28 cellular contexts compared by ENCODE assay signal in the genomic region with DNA sequence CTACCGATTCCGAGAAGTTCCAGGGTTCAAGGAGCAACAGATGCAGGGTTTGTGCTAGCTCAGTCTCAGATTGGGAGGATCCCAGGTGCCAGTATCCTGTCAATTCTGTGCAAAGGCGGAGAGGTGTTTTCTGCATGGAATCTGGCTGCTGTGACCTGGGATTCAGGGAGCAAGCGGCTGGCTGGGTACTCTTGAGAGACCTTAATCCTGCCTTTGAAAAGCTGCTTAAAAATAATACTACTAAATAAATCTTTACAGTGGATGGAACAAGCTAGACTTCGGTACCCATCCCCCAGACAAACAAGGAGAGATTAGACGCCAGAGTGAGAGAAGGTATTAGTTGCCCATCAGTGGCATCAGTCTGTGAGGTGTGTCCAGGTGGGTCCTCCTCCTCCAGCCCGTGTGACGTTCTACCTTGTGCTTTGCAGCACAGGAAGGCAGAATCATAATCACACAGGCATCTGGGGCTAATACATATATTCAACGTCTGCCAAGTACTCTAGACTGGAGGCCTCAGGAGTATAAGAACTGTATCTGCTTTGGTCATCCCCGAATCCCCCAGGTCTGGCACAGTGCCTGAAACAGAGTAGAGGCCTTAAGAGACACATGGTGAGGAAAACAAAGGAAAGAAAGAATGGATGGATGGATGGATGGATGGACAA.
"Had no signal": no experiment of that assay in that cellular context is flagged by ENCODE, and none has a peak within 500 bp of the region (broad histone marks: within the 10 kb centered on the region; RNA-seq: fewer than 3 reads in every experiment).

No MANE protein-coding gene starts in this region.

- H3K27ac ChIP-seq: adrenal gland, breast epithelium, Peyer's patch, RWPE1, SJCRH30 had no signal

- H3K36me3 ChIP-seq: adrenal gland, breast epithelium, MG63, Peyer's patch, SJCRH30 had no signal

- DNase-seq: activated CD4-positive, alpha-beta T cell treated with anti-CD3 and anti-CD28 coated beads for 48 hours; activated CD4-positive, alpha-beta T cell treated with anti-CD3 and anti-CD28 coated beads, Interleukin-2, amount 50 U/mL, for 4 hours; activated CD4-positive, CD25-positive, alpha-beta regulatory T cell treated with anti-CD3 and anti-CD28 coated beads, Interleukin-2, amount 50 U/mL, for 72 hours; activated CD8-positive, alpha-beta memory T cell treated with anti-CD3 and anti-CD28 coated beads, Interleukin-2, amount 50 U/mL, for 48 hours; activated CD8-positive, alpha-beta T cell treated with anti-CD3 and anti-CD28 coated beads, Interleukin-2, amount 10 ng/mL, durations not matched to agents 7 days and 5 days; activated naive CD4-positive, alpha-beta T cell treated with anti-CD3 and anti-CD28 coated beads, Interleukin-2, amount 50 U/mL, for 16 hours; activated naive CD8-positive, alpha-beta T cell treated with anti-CD3 and anti-CD28 coated beads, Interleukin-2, amount 10 ng/mL, durations not matched to agents 7 days and 5 days; activated T-cell treated with anti-CD3 and anti-CD28 coated beads, Interleukin-2, amount 50 U/mL, for 1 hour; adrenal gland; anterior cingulate cortex; caudate nucleus; MG63; MV-4-11; NCI-H1092 treated with DMSO at 0.1 percent for 48 hours; NCI-H1436 treated with DMSO at 0.1 percent for 48 hours; NCI-H187; NCI-H2081; NCI-H2227 treated with DMSO at 0.1 percent for 48 hours; NCI-H446 treated with DMSO at 0.1 percent for 48 hours; NCI-H524 treated with DMSO at 0.1 percent for 48 hours; NCI-H748 treated with DMSO at 0.1 percent for 48 hours; Peyer's patch; Right ventricle myocardium superior; SK-N-SH; T-helper 1 cell had no signal

- H3K4me3 ChIP-seq: adrenal gland, breast epithelium, MG63, Peyer's patch, SJCRH30 had no signal

- H3K27me3 ChIP-seq: adrenal gland, MG63, Peyer's patch, SJCRH30 had no signal
